Comparison of ENCODE assay signal across 8 cellular contexts in genomic region chr1:206030714-206031113, GRCh38. TPM values are rescaled to one million over a fixed set of nuclear protein-coding genes. Genes with fewer than 3 reads are reported as not detected.
DNase-seq lines count a peak whose midpoint lies in the region; ATAC-seq and TF ChIP-seq lines count a peak whose summit lies in the region.

No MANE protein-coding gene starts in this region.

- H3K4me2 ChIP-seq in DND-41 (ENCODE audit: insufficient read depth, low read length) (no peak overlapping the region), SK-N-SH (no peak overlapping the region)

- DNase-seq in DND-41: peak; percentile 64
- DNase-seq in HCEC 1CT: peak; percentile 59
- peak; percentile 75 for DNase-seq in NCI-H128 (lab: John Stamatoyannopoulos, UW; ENCODE audit: unreplicated experiment)
- peak; percentile 59 for DNase-seq in SK-N-SH
- peak; percentile 30 for DNase-seq in activated naive CD8-positive, alpha-beta T cell treated with anti-CD3 and anti-CD28 coated beads, Interleukin-2, amount 50 U/mL, for 16 hours (ENCODE audit: low read depth, low spot score)
- DNase-seq in heart right ventricle: peak; percentile 41 to 42
- peak; percentile 57 for DNase-seq in putamen (ENCODE audit: low spot score)

- no peak overlapping the region for H3K4me3 ChIP-seq in DND-41 (ENCODE audit: low read depth in 1 of 2, low read length in 2 of 2)
- H3K4me3 ChIP-seq in SK-N-SH (ENCODE audit: low read depth in 2 of 2, low read length in 1 of 2): peak overlapping the region in 1 of 2 experiments; percentile 8; a peak in 1 of 4 replicates
- H3K4me3 ChIP-seq in heart right ventricle: no peak overlapping the region

- CTCF ChIA-PET in SK-N-SH (lab: Yijun Ruan, JAX): interaction anchor here (0.5 to 8.3 kb wide), 46 partner anchors 8 to 371 kb away, joined by 3 to 248 read pairs (median 5); partner anchors contain the start of genes PM20D1 and RAB7B

- POLR2A ChIA-PET in SK-N-SH (lab: Yijun Ruan, JAX): interaction anchor here (1.2 to 1.3 kb wide), 2 partner anchors 73 to 74 kb away, joined by 4 to 5 read pairs; no protein-coding TSS in a partner anchor

- H3F3A ChIP-seq in SK-N-SH (replicated peaks; ENCODE audit: insufficient read depth): no peaks in the 10 kb centered on the region

- intact Hi-C loops in heart right ventricle (cut with DNase I): loop anchor here in 9 of 10 donors (1.0 to 5.0 kb wide), 5 partner anchors 43 to 77 kb away; no protein-coding TSS in a partner anchor

- TF ChIP-seq CTCF in DND-41 (IDR thresholded peaks at IDR 0.05; ENCODE audit: borderline replicate concordance, extremely low read depth, low read length, poor library complexity, severe bottlenecking) (peak; percentile 88), SK-N-SH (IDR thresholded peaks at IDR 0.05) (peak; percentile 82), heart right ventricle (IDR thresholded peaks at IDR 0.05) (peak in 8 of 9 donors; percentile 49 to 87 (median 74))

- whole genome bisulfite sequencing in SK-N-SH (ENCODE audit: low lambda C conversion rate): 13% methylated on average over 4 of the region's 4 CpGs
- WGBS in heart right ventricle, 2 donors: 9 to 11% methylated on average over 4 of the region's 4 CpGs

- H4K20me1 ChIP-seq in DND-41 (ENCODE audit: insufficient read depth, low read length) (no peaks in the 10 kb centered on the region), SK-N-SH (ENCODE audit: insufficient read depth) (no peaks in the 10 kb centered on the region)

- peaks cover 50% of the 10 kb centered on the region for H3K27me3 ChIP-seq in DND-41 (ENCODE audit: insufficient read depth, low read length, poor library complexity)
- H3K27me3 ChIP-seq in SK-N-SH (ENCODE audit: insufficient read depth): peaks cover 16% of the 10 kb centered on the region; the same call in 1 of the 2 replicates
- peaks cover 0 to 6% (median 0%) of the 10 kb centered on the region in 7 donors for H3K27me3 ChIP-seq in heart right ventricle

- no peak for TF ChIP-seq EP300 in SK-N-SH (IDR thresholded peaks at IDR 0.05; ENCODE audit: borderline replicate concordance in 1 of 2, low read depth in 1 of 2, low read length in 1 of 2)

- no peaks in the 10 kb centered on the region for H3K9me3 ChIP-seq in DND-41 (ENCODE audit: insufficient read depth, low read length, severe bottlenecking)
- no peaks in the 10 kb centered on the region for H3K9me3 ChIP-seq in SK-N-SH
- peaks cover 0 to 12% (median 0%) of the 10 kb centered on the region in 11 donors for H3K9me3 ChIP-seq in heart right ventricle

- H3K36me3 ChIP-seq in DND-41 (ENCODE audit: insufficient read depth, low read length): no peaks in the 10 kb centered on the region
- no peaks in the 10 kb centered on the region for H3K36me3 ChIP-seq in SK-N-SH (replicated peaks in 1 of 2; ENCODE audit: control insufficient read depth in 1 of 2, insufficient read depth in 2 of 2, low read length in 1 of 2)
- H3K36me3 ChIP-seq in heart right ventricle: no peaks in the 10 kb centered on the region

- no peaks in the 10 kb centered on the region for H3K79me2 ChIP-seq in DND-41 (ENCODE audit: insufficient read depth, low read length)
- no peaks in the 10 kb centered on the region for H3K79me2 ChIP-seq in SK-N-SH (ENCODE audit: insufficient read depth)

- H3K4me1 ChIP-seq in DND-41 (ENCODE audit: insufficient read depth, low read length): no peaks in the 10 kb centered on the region
- H3K4me1 ChIP-seq in SK-N-SH (ENCODE audit: control insufficient read depth in 1 of 2, insufficient read depth in 2 of 2, low read depth in 1 of 2, low read length in 1 of 2): peaks cover 0 to 2% of the 10 kb centered on the region in 2 experiments; a peak in 1 of 4 replicates
- H3K4me1 ChIP-seq in heart right ventricle: peaks cover 0 to 7% (median 0%) of the 10 kb centered on the region in 9 donors

- ATAC-seq in DND-41 (ENCODE audit: insufficient read depth, low read depth) (peak; percentile 93), heart right ventricle (peak in 7 of 8 donors; percentile 67 to 79 (median 76)), GM21360 (IDR thresholded peaks at IDR 0.05; ENCODE audit: unreplicated experiment) (no peak)

- H3K9ac ChIP-seq in DND-41 (ENCODE audit: low read depth, low read length) (no peak overlapping the region), SK-N-SH (no peak overlapping the region)

- H2AFZ ChIP-seq in DND-41 (ENCODE audit: low read depth, low read length): no peak overlapping the region
- no peak overlapping the region for H2AFZ ChIP-seq in SK-N-SH (ENCODE audit: low read depth)

- H3K27ac ChIP-seq in DND-41 (ENCODE audit: low read length): no peak overlapping the region
- no peak overlapping the region for H3K27ac ChIP-seq in SK-N-SH (ENCODE audit: low read depth in 2 of 2, low read length in 1 of 2)
- no peak overlapping the region for H3K27ac ChIP-seq in heart right ventricle

- H3K9me2 ChIP-seq in SK-N-SH: no peaks in the 10 kb centered on the region

- peak; percentile 82 for TF ChIP-seq RAD21 in SK-N-SH (IDR thresholded peaks at IDR 0.05; ENCODE audit: low read length)

TF ChIP-seq in SK-N-SH, 30 proteins besides CTCF, POLR2A, EP300 and RAD21 (continues in another document):
- TF ChIP-seq TAF1 (IDR thresholded peaks at IDR 0.05; ENCODE audit: borderline replicate concordance, low read depth, low read length) (no peak), RFX5 (IDR thresholded peaks at IDR 0.05; ENCODE audit: low read length) (no peak), ZBTB33 (IDR thresholded peaks at IDR 0.05; ENCODE audit: borderline replicate concordance, low read depth) (no peak), SMC3 (IDR thresholded peaks at IDR 0.05; ENCODE audit: low read depth, low read length) (peak; percentile 93), RXRA (IDR thresholded peaks at IDR 0.05; ENCODE audit: borderline replicate concordance, low read depth) (no peak), FOXJ3 (CRISPR knock-in tag; IDR thresholded peaks at IDR 0.05) (no peak), FOXM1 (IDR thresholded peaks at IDR 0.05; ENCODE audit: low read depth) (no peak), MEF2A (IDR thresholded peaks at IDR 0.05; ENCODE audit: borderline replicate concordance, low read depth) (no peak), YY1 (IDR thresholded peaks at IDR 0.05; ENCODE audit: low read depth) (no peak), GABPA (IDR thresholded peaks at IDR 0.05; ENCODE audit: low read depth) (no peak), MXI1 (IDR thresholded peaks at IDR 0.05; ENCODE audit: low read depth, low read length) (no peak)
- TF ChIP-seq, protein P1, sequence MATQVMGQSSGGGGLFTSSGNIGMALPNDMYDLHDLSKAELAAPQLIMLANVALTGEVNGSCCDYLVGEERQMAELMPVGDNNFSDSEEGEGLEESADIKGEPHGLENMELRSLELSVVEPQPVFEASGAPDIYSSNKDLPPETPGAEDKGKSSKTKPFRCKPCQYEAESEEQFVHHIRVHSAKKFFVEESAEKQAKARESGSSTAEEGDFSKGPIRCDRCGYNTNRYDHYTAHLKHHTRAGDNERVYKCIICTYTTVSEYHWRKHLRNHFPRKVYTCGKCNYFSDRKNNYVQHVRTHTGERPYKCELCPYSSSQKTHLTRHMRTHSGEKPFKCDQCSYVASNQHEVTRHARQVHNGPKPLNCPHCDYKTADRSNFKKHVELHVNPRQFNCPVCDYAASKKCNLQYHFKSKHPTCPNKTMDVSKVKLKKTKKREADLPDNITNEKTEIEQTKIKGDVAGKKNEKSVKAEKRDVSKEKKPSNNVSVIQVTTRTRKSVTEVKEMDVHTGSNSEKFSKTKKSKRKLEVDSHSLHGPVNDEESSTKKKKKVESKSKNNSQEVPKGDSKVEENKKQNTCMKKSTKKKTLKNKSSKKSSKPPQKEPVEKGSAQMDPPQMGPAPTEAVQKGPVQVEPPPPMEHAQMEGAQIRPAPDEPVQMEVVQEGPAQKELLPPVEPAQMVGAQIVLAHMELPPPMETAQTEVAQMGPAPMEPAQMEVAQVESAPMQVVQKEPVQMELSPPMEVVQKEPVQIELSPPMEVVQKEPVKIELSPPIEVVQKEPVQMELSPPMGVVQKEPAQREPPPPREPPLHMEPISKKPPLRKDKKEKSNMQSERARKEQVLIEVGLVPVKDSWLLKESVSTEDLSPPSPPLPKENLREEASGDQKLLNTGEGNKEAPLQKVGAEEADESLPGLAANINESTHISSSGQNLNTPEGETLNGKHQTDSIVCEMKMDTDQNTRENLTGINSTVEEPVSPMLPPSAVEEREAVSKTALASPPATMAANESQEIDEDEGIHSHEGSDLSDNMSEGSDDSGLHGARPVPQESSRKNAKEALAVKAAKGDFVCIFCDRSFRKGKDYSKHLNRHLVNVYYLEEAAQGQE (IDR thresholded peaks at IDR 0.05; ENCODE audit: low read depth, low read length): no peak

RNA-seq across cellular contexts. Expression of gene CTSE, which starts 7.0 kb away (rescaled TPM):
- polyA plus RNA-seq in SK-N-SH (2012; rRNA removed): not detected in 2 replicates
- 0.01 TPM in 1 of 2 replicates, not detected in the other for polyA plus RNA-seq in SK-N-SH (2012; cell fraction: cytosol; rRNA removed)
- not detected in 2 replicates for polyA plus RNA-seq in SK-N-SH (2012; cell fraction: nucleus; rRNA removed)
- not detected for total RNA-seq in heart right ventricle
- polyA plus RNA-seq in heart right ventricle: under 1 TPM in 1 of 2 donors, not detected in 1; 0.01 TPM

RNA-seq across cellular contexts. Expression of gene RHEX, which starts 22.3 kb away (rescaled TPM):
- polyA plus RNA-seq in SK-N-SH (2012; rRNA removed): not detected in 2 replicates
- not detected in 2 replicates for polyA plus RNA-seq in SK-N-SH (2012; cell fraction: cytosol; rRNA removed)
- polyA plus RNA-seq in SK-N-SH (2012; cell fraction: nucleus; rRNA removed): not detected in 2 replicates
- 1 to 10 TPM in 1 of 10 donors, not detected in 9; 1.2 TPM for total RNA-seq in heart right ventricle
- under 1 TPM in 1 of 2 donors, not detected in 1; 0.22 TPM for polyA plus RNA-seq in heart right ventricle

RNA-seq across cellular contexts. Expression of gene RAB7B, which starts 27.5 kb away (rescaled TPM):
- polyA plus RNA-seq in SK-N-SH (2012; rRNA removed) (0.15 and 0.24 TPM in 2 replicates), heart right ventricle (1 to 10 TPM in 1 of 2 donors, under 1 TPM in 1; 0.74 to 1.1 TPM)
- 0.14 and 0.19 TPM in 2 replicates for polyA plus RNA-seq in SK-N-SH (2012; cell fraction: cytosol; rRNA removed)
- polyA plus RNA-seq in SK-N-SH (2012; cell fraction: nucleus; rRNA removed): 0.24 and 0.29 TPM in 2 replicates
- total RNA-seq in heart right ventricle: 1 to 10 TPM in 8 of 10 donors, under 1 TPM in 2; 0.49 to 4.0 (median 1.4) TPM
